Comparison of ENCODE assay signal across 21 cellular contexts in genomic region chr11:69360606-69361005, GRCh38.
DNase-seq lines count a peak whose midpoint lies in the region; ATAC-seq and TF ChIP-seq lines count a peak whose summit lies in the region.
"Had no signal": no experiment of that assay in that cellular context is flagged by ENCODE, and none has a peak within 500 bp of the region (broad histone marks: within the 10 kb centered on the region; RNA-seq: fewer than 3 reads in every experiment).

No MANE protein-coding gene starts in this region.

- no peaks in the 10 kb centered on the region for H3K4me1 ChIP-seq in endodermal cell (ENCODE audit: control insufficient read depth, insufficient read depth, low read length)
- H3K4me1 ChIP-seq: psoas muscle had no signal

- H3K27me3 ChIP-seq in MG63 (no peaks in the 10 kb centered on the region), endodermal cell (ENCODE audit: control insufficient read depth, insufficient read depth, low read length, poor library complexity, severe bottlenecking) (no peaks in the 10 kb centered on the region)

- no peak overlapping the region for H3K9ac ChIP-seq in endodermal cell (ENCODE audit: extremely low read depth, low read length, poor library complexity, severe bottlenecking)
- H3K9ac ChIP-seq: GM23248 had no signal

- H3K9me3 Mint-ChIP-seq in endodermal cell (peaks cover 14% of the 10 kb centered on the region), progenitor cell of endocrine pancreas (ENCODE audit: low read depth) (no peaks in the 10 kb centered on the region)

- H3K36me3 Mint-ChIP-seq in endodermal cell (ENCODE audit: low read depth) (no peaks in the 10 kb centered on the region), progenitor cell of endocrine pancreas (ENCODE audit: insufficient read depth) (no peaks in the 10 kb centered on the region)
- H3K36me3 Mint-ChIP-seq: mesothelial cell of epicardium had no signal

- ATAC-seq in GM19463 (IDR thresholded peaks at IDR 0.05; ENCODE audit: unreplicated experiment), result no peak
- ATAC-seq: psoas muscle had no signal

- H3K4me3 Mint-ChIP-seq in endodermal cell (no peak overlapping the region), progenitor cell of endocrine pancreas (ENCODE audit: low read depth) (no peak overlapping the region)
- H3K4me3 Mint-ChIP-seq: IgD-negative memory B cell, mesothelial cell of epicardium had no signal

- H3K4me3 ChIP-seq in MG63, result no peak overlapping the region
- H3K4me3 ChIP-seq in endodermal cell (ENCODE audit: low read length), result no peak overlapping the region
- H3K4me3 ChIP-seq: GM23248, psoas muscle had no signal

- no peak overlapping the region for H3K27ac Mint-ChIP-seq in endodermal cell
- no peak overlapping the region for H3K27ac Mint-ChIP-seq in progenitor cell of endocrine pancreas
- H3K27ac Mint-ChIP-seq: IgD-negative memory B cell, mesothelial cell of epicardium had no signal

- 89 to 92% methylated on average over 1 to 3 of the region's 3 CpGs for WGBS in endodermal cell (ENCODE audit: insufficient coverage in 1 of 2, insufficient read length in 1 of 2), 2 experiments

- H3K36me3 ChIP-seq in MG63, result no peaks in the 10 kb centered on the region; the same call in 1 of the 2 replicates
- no peaks in the 10 kb centered on the region for H3K36me3 ChIP-seq in endodermal cell (ENCODE audit: control insufficient read depth, insufficient read depth, low read length)

- H3K4me1 Mint-ChIP-seq in endodermal cell (no peaks in the 10 kb centered on the region), progenitor cell of endocrine pancreas (ENCODE audit: low read depth) (peaks cover 1% of the 10 kb centered on the region)
- H3K4me1 Mint-ChIP-seq: mesothelial cell of epicardium had no signal

- H3K9me3 ChIP-seq in MG63, result peaks cover 9% of the 10 kb centered on the region
- H3K9me3 ChIP-seq in endodermal cell (ENCODE audit: control insufficient read depth, low read length), result peaks cover 8% of the 10 kb centered on the region

- TF ChIP-seq CTCF in endodermal cell (conservative IDR thresholded peaks at IDR 0.05) (no peak), progenitor cell of endocrine pancreas (IDR thresholded peaks at IDR 0.05; ENCODE audit: unreplicated experiment) (no peak)

- peak; percentile 43 for DNase-seq in activated CD8-positive, alpha-beta memory T cell treated with anti-CD3 and anti-CD28 coated beads, Interleukin-2, amount 50 U/mL, for 48 hours
- no peak for DNase-seq in activated CD8-positive, alpha-beta memory T cell treated with anti-CD3 and anti-CD28 coated beads, Interleukin-2, amount 50 U/mL, for 4 hours
- peak; percentile 83 for DNase-seq in MG63
- peak; percentile 35 for DNase-seq in endodermal cell
- peak; percentile 2 for DNase-seq in progenitor cell of endocrine pancreas (ENCODE audit: low spot score, unreplicated experiment)
- no peak for DNase-seq in retina
- no peak for DNase-seq in cerebellar nuclear complex (lab: John Stamatoyannopoulos, UW)
- DNase-seq: caudate nucleus; effector memory CD4-positive, alpha-beta T cell; NCI-H1417 treated with DMSO at 0.1 percent for 48 hours; NCI-H524 treated with DMSO at 0.1 percent for 48 hours; psoas muscle; Right ventricle myocardium superior; stimulated activated CD4-positive, alpha-beta T cell treated with anti-CD3 and anti-CD28 coated beads, Interleukin-12 subunit alpha, Interleukin-12 subunit beta, amount 100 ng/mL, for 4 hours; stimulated activated CD8-positive, alpha-beta memory T cell treated with anti-CD3 and anti-CD28 coated beads, Interleukin-4, amount 100 ng/mL, for 48 hours; substantia nigra; SW 1271 had no signal

- H3K27me3 Mint-ChIP-seq in endodermal cell (ENCODE audit: insufficient read depth) (no peaks in the 10 kb centered on the region), progenitor cell of endocrine pancreas (peaks cover 6% of the 10 kb centered on the region)
- H3K27me3 Mint-ChIP-seq: IgD-negative memory B cell had no signal

- H3K27ac ChIP-seq in endodermal cell (ENCODE audit: low read depth, low read length), result no peak overlapping the region
- H3K27ac ChIP-seq: GM23248, psoas muscle had no signal

Comparison
In these comparisons a context has a peak if more than half of its experiments do, and no peak if none do; other contexts are left out.
1. DNase-seq: peak in activated CD8-positive, alpha-beta memory T cell treated with anti-CD3 and anti-CD28 coated beads, Interleukin-2, amount 50 U/mL, for 48 hours (single experiment), MG63 (single experiment), endodermal cell (single experiment) and progenitor cell of endocrine pancreas (single experiment); none in activated CD8-positive, alpha-beta memory T cell treated with anti-CD3 and anti-CD28 coated beads, Interleukin-2, amount 50 U/mL, for 4 hours (single experiment), retina (single experiment) and cerebellar nuclear complex (0 of 2).